Comparison of ENCODE assay signal across 22 cellular contexts in the genomic region with DNA sequence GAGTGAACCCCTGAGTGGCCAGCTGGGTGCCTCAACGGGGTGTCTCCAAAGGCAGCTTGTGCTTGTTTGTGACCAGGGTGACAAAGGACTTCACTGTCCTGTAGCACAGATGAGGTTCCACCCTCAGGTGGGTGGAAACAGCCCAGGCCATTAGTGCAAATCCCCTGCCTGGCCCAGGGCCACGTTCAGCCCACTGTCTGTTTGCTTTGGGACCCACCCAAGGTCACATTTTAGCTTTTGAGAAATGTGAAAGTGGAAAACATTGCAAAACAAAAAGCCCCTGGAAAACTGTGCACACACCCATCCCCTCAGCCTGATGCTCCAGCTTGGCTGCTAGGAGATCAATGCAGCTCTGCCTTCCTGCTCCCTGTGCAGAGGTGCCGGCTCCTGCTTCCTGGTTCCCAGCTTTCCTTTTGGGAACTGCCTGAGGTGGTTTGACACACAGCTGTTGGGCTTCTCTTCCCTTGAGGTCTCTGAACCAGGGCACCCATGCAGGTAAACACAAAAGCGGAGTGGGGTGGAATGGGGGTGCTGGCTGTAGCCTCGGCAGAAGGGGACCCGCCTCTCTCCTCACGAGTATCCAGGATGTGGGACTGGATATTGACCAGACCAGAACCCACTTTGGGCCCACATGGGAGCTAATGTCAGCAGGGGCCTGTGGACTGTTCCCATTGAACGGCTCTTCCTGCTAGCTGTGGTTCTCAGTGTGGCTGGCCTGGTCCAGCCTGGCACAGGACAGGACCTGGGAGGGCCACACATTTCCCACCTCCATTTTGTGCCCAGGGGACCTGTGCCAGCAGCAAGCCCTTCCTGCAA. TPM values are rescaled to one million over a fixed set of nuclear protein-coding genes. Genes with fewer than 3 reads are reported as not detected.
DNase-seq lines count a peak whose midpoint lies in the region; FAIRE-seq and TF ChIP-seq lines count a peak whose summit lies in the region.
"Had no signal": no experiment of that assay in that cellular context is flagged by ENCODE, and none has a peak within 500 bp of the region (broad histone marks: within the 10 kb centered on the region; RNA-seq: fewer than 3 reads in every experiment).

No MANE protein-coding gene starts in this region.

- H4K91ac ChIP-seq in trophoblast cell (ENCODE audit: low read depth, low read length), result no peak overlapping the region

- H3K4ac ChIP-seq in trophoblast cell (ENCODE audit: low read depth, low read length), result no peak overlapping the region

- no peaks in the 10 kb centered on the region for H3K27me3 Mint-ChIP-seq in activated T-helper 2 cell treated with anti-CD3 and anti-CD28 coated beads, Interferon-gamma antibody, Interleukin-2, Interleukin-4, amounts not matched to agents 10 μg/mL and 5 μg/mL and 100 μg/mL, durations not matched to agents 14 hours and 24 hours and 36 hours (ENCODE audit: low read depth)
- H3K27me3 Mint-ChIP-seq: CD4-positive, alpha-beta memory T cell had no signal

- H3K4me3 ChIP-seq in WERI-Rb-1 (ENCODE audit: low read depth, low read length), result no peak overlapping the region
- H3K4me3 ChIP-seq in fibroblast of the aortic adventitia (ENCODE audit: low read depth, low read length), result no peak overlapping the region
- H3K4me3 ChIP-seq in trophoblast cell (ENCODE audit: low read depth, low read length), result no peak overlapping the region
- H3K4me3 ChIP-seq: Peyer's patch, testis had no signal

- no peak overlapping the region for H3K4me3 Mint-ChIP-seq in activated T-helper 2 cell treated with anti-CD3 and anti-CD28 coated beads, Interferon-gamma antibody, Interleukin-2, Interleukin-4, amounts not matched to agents 10 μg/mL and 5 μg/mL and 100 μg/mL, durations not matched to agents 14 hours and 24 hours and 36 hours (ENCODE audit: low read depth)
- H3K4me3 Mint-ChIP-seq: CD4-positive, alpha-beta memory T cell; naive thymus-derived CD4-positive, alpha-beta T cell; stimulated activated naive B cell treated with anti-CD40 and anti-IgM and Interleukin-4, amounts not matched to agents 10 μg/mL and 1 μg/mL and 100 μg/mL, for 72 hours had no signal

- H3K79me2 ChIP-seq in trophoblast cell (ENCODE audit: control insufficient read depth, insufficient read depth, low read length, poor library complexity), result no peaks in the 10 kb centered on the region
- H3K79me2 ChIP-seq: parathyroid adenoma had no signal

- no peaks in the 10 kb centered on the region for H3K9me3 Mint-ChIP-seq in activated T-helper 2 cell treated with anti-CD3 and anti-CD28 coated beads, Interferon-gamma antibody, Interleukin-2, Interleukin-4, amounts not matched to agents 10 μg/mL and 5 μg/mL and 100 μg/mL, durations not matched to agents 14 hours and 24 hours and 36 hours
- H3K9me3 Mint-ChIP-seq: activated naive CD4-positive, alpha-beta T cell treated with anti-CD3 and anti-CD28 coated beads, Interleukin-2, amount 50 U/mL, for 72 hours; CD4-positive, alpha-beta memory T cell; stimulated activated naive B cell treated with anti-CD40 and anti-IgM and Interleukin-4, amounts not matched to agents 10 μg/mL and 1 μg/mL and 100 μg/mL, for 72 hours had no signal

- no peak overlapping the region for H3K4me2 ChIP-seq in trophoblast cell (ENCODE audit: low read length)

- H3K9ac ChIP-seq in trophoblast cell (ENCODE audit: low read length), result no peak overlapping the region
- H3K9ac ChIP-seq: parathyroid adenoma had no signal

- H4K12ac ChIP-seq in trophoblast cell (ENCODE audit: low read depth, low read length), result no peak overlapping the region

- peak; percentile 73 for DNase-seq in HuH-7.5 (ENCODE audit: low spot score)
- DNase-seq in WERI-Rb-1, result no peak
- DNase-seq in fibroblast of the aortic adventitia (ENCODE audit: low read depth), result peak; percentile 59
- no peak for DNase-seq in trophoblast cell
- no peak for DNase-seq in activated T-helper 2 cell treated with anti-CD3 and anti-CD28 coated beads, Interferon-gamma antibody, Interleukin-2, Interleukin-4, amounts not matched to agents 10 μg/mL and 5 μg/mL and 100 μg/mL, durations not matched to agents 14 hours and 24 hours and 36 hours (ENCODE audit: low spot score)
- DNase-seq in urothelium cell line (ENCODE audit: low spot score), result no peak
- no peak for DNase-seq in activated naive CD4-positive, alpha-beta T cell treated with Interleukin-2 at 50 U/mL for 16 hours
- DNase-seq: activated CD4-positive, alpha-beta T cell treated with anti-CD3 and anti-CD28 coated beads for 1 hour; activated T-cell treated with anti-CD3 and anti-CD28 coated beads, Interleukin-2, amount 50 U/mL, for 48 hours; CD4-positive, alpha-beta memory T cell; DMS153; foreskin melanocyte; KG1; kidney; naive thymus-derived CD4-positive, alpha-beta T cell; NCI-H187 treated with DMSO at 0.1 percent for 48 hours; stimulated activated naive B cell treated with anti-CD40 and anti-IgM and Interleukin-4, amounts not matched to agents 10 μg/mL and 1 μg/mL and 100 μg/mL, for 72 hours; T-helper 9 cell; testis had no signal

- WGBS in trophoblast cell (ENCODE audit: extremely low coverage, insufficient coverage, insufficient read length), result no CpG with 5 or more reads among the region's 8 CpGs

- H3K4me1 Mint-ChIP-seq in activated T-helper 2 cell treated with anti-CD3 and anti-CD28 coated beads, Interferon-gamma antibody, Interleukin-2, Interleukin-4, amounts not matched to agents 10 μg/mL and 5 μg/mL and 100 μg/mL, durations not matched to agents 14 hours and 24 hours and 36 hours (ENCODE audit: low read depth), result peaks cover 6% of the 10 kb centered on the region

- no peak overlapping the region for H3K27ac Mint-ChIP-seq in activated T-helper 2 cell treated with anti-CD3 and anti-CD28 coated beads, Interferon-gamma antibody, Interleukin-2, Interleukin-4, amounts not matched to agents 10 μg/mL and 5 μg/mL and 100 μg/mL, durations not matched to agents 14 hours and 24 hours and 36 hours
- H3K27ac Mint-ChIP-seq: activated naive CD4-positive, alpha-beta T cell treated with anti-CD3 and anti-CD28 coated beads, Interleukin-2, amount 50 U/mL, for 72 hours; naive thymus-derived CD4-positive, alpha-beta T cell; stimulated activated naive B cell treated with anti-CD40 and anti-IgM and Interleukin-4, amounts not matched to agents 10 μg/mL and 1 μg/mL and 100 μg/mL, for 72 hours had no signal

- intact Hi-C loops in activated T-helper 2 cell treated with anti-CD3 and anti-CD28 coated beads, Interferon-gamma antibody, Interleukin-2, Interleukin-4, amounts not matched to agents 10 μg/mL and 5 μg/mL and 100 μg/mL, durations not matched to agents 14 hours and 24 hours and 36 hours (cut with micrococcal nuclease), result no loop called here

- no peak overlapping the region for H4K8ac ChIP-seq in trophoblast cell (ENCODE audit: low read depth, low read length)

- no peak overlapping the region for H3K18ac ChIP-seq in trophoblast cell (ENCODE audit: low read length)

- H3K27me3 ChIP-seq in WERI-Rb-1 (ENCODE audit: insufficient read depth, low read depth, severe bottlenecking) (no peaks in the 10 kb centered on the region), trophoblast cell (ENCODE audit: insufficient read depth, low read length) (no peaks in the 10 kb centered on the region)
- H3K27me3 ChIP-seq: Peyer's patch, testis had no signal

- H3K14ac ChIP-seq in trophoblast cell (ENCODE audit: low read length), result no peak overlapping the region

- H3K9me3 ChIP-seq in WERI-Rb-1 (ENCODE audit: severe bottlenecking) (no peaks in the 10 kb centered on the region), trophoblast cell (ENCODE audit: insufficient read depth, low read depth, low read length) (no peaks in the 10 kb centered on the region)
- H3K9me3 ChIP-seq: Peyer's patch, testis had no signal

- H2AFZ ChIP-seq in trophoblast cell (ENCODE audit: insufficient read depth, low read length, poor library complexity), result no peak overlapping the region
- H2AFZ ChIP-seq: parathyroid adenoma had no signal

- H3K36me3 ChIP-seq in WERI-Rb-1, result no peaks in the 10 kb centered on the region
- H3K36me3 ChIP-seq in trophoblast cell (ENCODE audit: control insufficient read depth in 1 of 2, insufficient read depth in 2 of 2, low read length in 2 of 2), result peaks cover 0 to 1% of the 10 kb centered on the region in 2 experiments
- H3K36me3 ChIP-seq: Peyer's patch had no signal

- H3K27ac ChIP-seq in WERI-Rb-1, result peak overlapping the region; percentile 18
- no peak overlapping the region for H3K27ac ChIP-seq in trophoblast cell (ENCODE audit: low read depth, low read length)
- H3K27ac ChIP-seq: parathyroid adenoma, Peyer's patch, testis had no signal

- H2BK5ac ChIP-seq in trophoblast cell (ENCODE audit: low read depth, low read length, poor library complexity), result no peak overlapping the region

- H3K23ac ChIP-seq in trophoblast cell (ENCODE audit: low read length), result no peak overlapping the region

- peaks cover 9 to 18% of the 10 kb centered on the region in 2 experiments for H3K4me1 ChIP-seq in trophoblast cell (ENCODE audit: control insufficient read depth in 1 of 2, insufficient read depth in 2 of 2, low read length in 2 of 2)
- H3K4me1 ChIP-seq: Peyer's patch had no signal

- no peak overlapping the region for H2BK120ac ChIP-seq in trophoblast cell (ENCODE audit: insufficient read depth, low read length, poor library complexity)

- no peak overlapping the region for H2BK12ac ChIP-seq in trophoblast cell (ENCODE audit: low read length)

- H3K36me3 Mint-ChIP-seq in activated T-helper 2 cell treated with anti-CD3 and anti-CD28 coated beads, Interferon-gamma antibody, Interleukin-2, Interleukin-4, amounts not matched to agents 10 μg/mL and 5 μg/mL and 100 μg/mL, durations not matched to agents 14 hours and 24 hours and 36 hours (ENCODE audit: low read depth), result no peaks in the 10 kb centered on the region
- H3K36me3 Mint-ChIP-seq: activated naive CD4-positive, alpha-beta T cell treated with anti-CD3 and anti-CD28 coated beads, Interleukin-2, amount 50 U/mL, for 72 hours; CD4-positive, alpha-beta memory T cell; naive thymus-derived CD4-positive, alpha-beta T cell; stimulated activated naive B cell treated with anti-CD40 and anti-IgM and Interleukin-4, amounts not matched to agents 10 μg/mL and 1 μg/mL and 100 μg/mL, for 72 hours had no signal

- peaks cover 2% of the 10 kb centered on the region for H3K79me1 ChIP-seq in trophoblast cell (ENCODE audit: low read length)

- FAIRE-seq in urothelium cell line (lab: Jason Lieb, UNC), result no peak
- FAIRE-seq: kidney had no signal

- H2AK5ac ChIP-seq in trophoblast cell (ENCODE audit: low read length), result peak overlapping the region; percentile 24

- TF ChIP-seq CTCF in WERI-Rb-1 (IDR thresholded peaks at IDR 0.05; ENCODE audit: low read depth, low read length) (no peak), fibroblast of the aortic adventitia (IDR thresholded peaks at IDR 0.05; ENCODE audit: insufficient read depth, low read length) (no peak)

RNA-seq across cellular contexts. Expression of a gene that starts 7.9 kb away (rescaled TPM):
- total RNA-seq in fibroblast of the aortic adventitia (ENCODE audit: low replicate concordance), result 31.7 and 84.0 TPM in 2 replicates
- 22.4 and 23.4 TPM in 2 replicates for polyA plus RNA-seq in trophoblast cell (2013)
- 16.0 and 16.4 TPM in 2 replicates for total RNA-seq in activated T-helper 2 cell treated with anti-CD3 and anti-CD28 coated beads, Interferon-gamma antibody, Interleukin-2, Interleukin-4, amounts not matched to agents 10 μg/mL and 5 μg/mL and 100 μg/mL, durations not matched to agents 14 hours and 24 hours and 36 hours

RNA-seq across cellular contexts. Expression of a gene that starts 22.8 kb away (rescaled TPM):
- total RNA-seq in fibroblast of the aortic adventitia (ENCODE audit: low replicate concordance), result 48.1 and 57.9 TPM in 2 replicates
- polyA plus RNA-seq in trophoblast cell (2013), result 24.2 and 25.4 TPM in 2 replicates
- 48.2 and 49.9 TPM in 2 replicates for total RNA-seq in activated T-helper 2 cell treated with anti-CD3 and anti-CD28 coated beads, Interferon-gamma antibody, Interleukin-2, Interleukin-4, amounts not matched to agents 10 μg/mL and 5 μg/mL and 100 μg/mL, durations not matched to agents 14 hours and 24 hours and 36 hours

Comparison
In these comparisons a context has a peak if more than half of its experiments do, and no peak if none do; other contexts are left out.
1. DNase-seq: peak in HuH-7.5 (single experiment) and fibroblast of the aortic adventitia (single experiment); none in WERI-Rb-1 (single experiment), trophoblast cell (0 of 2), activated T-helper 2 cell treated with anti-CD3 and anti-CD28 coated beads, Interferon-gamma antibody, Interleukin-2, Interleukin-4, amounts not matched to agents 10 μg/mL and 5 μg/mL and 100 μg/mL, durations not matched to agents 14 hours and 24 hours and 36 hours (single experiment), urothelium cell line (single experiment) and activated naive CD4-positive, alpha-beta T cell treated with Interleukin-2 at 50 U/mL for 16 hours (single experiment).